19 cellular contexts compared by ENCODE assay signal in the genomic region with DNA sequence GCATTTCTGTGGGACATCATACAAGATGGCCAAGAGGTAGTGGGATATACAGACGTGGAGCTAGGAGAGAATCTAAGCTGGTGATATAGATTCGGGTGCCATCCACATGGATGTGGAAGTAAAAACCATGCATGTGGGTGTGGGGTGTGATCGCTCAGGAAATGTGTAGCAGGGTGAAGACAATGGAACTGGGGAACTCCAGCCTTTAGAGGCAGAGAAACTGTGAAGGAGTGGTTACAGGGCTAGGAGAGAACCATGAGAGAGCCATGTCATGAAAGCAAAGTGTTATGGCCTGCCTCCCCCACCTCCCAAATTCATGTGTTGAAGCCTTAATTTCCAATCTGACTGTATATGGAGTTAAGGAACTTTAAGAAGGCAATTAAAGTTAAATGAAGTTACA. TPM values are rescaled to one million over a fixed set of nuclear protein-coding genes. Genes with fewer than 3 reads are reported as not detected.
"Had no signal": no experiment of that assay in that cellular context is flagged by ENCODE, and none has a peak within 500 bp of the region (broad histone marks: within the 10 kb centered on the region; RNA-seq: fewer than 3 reads in every experiment).

No MANE protein-coding gene starts in this region.

- H3K27me3 Mint-ChIP-seq: central memory CD8-positive, alpha-beta T cell had no signal

- H3K27ac Mint-ChIP-seq: activated CD8-positive, alpha-beta memory T cell treated with anti-CD3 and anti-CD28 coated beads, Interleukin-2, amount 10 ng/mL, durations not matched to agents 7 days and 5 days had no signal

- ATAC-seq: activated CD8-positive, alpha-beta memory T cell treated with anti-CD3 and anti-CD28 coated beads, Interleukin-2, amount 10 ng/mL, durations not matched to agents 7 days and 5 days; gastrocnemius medialis; left lobe of liver; SK-N-SH treated with all-trans-retinoic acid at 6 μM for 48 hours had no signal

- DNase-seq: activated CD4-positive, CD25-positive, alpha-beta regulatory T cell; activated CD8-positive, alpha-beta memory T cell treated with anti-CD3 and anti-CD28 coated beads, Interleukin-2, amount 10 ng/mL, durations not matched to agents 7 days and 5 days; activated gamma-delta T cell treated with Interleukin-2 at 50 U/mL for 16 hours; aorta; effector CD4-positive, alpha-beta T cell; gastrocnemius medialis; head of caudate nucleus; nephron progenitor cell; nucleus accumbens; posterior cingulate gyrus; SHP77 treated with DMSO at 0.1 percent for 48 hours; sigmoid colon; spleen; stimulated activated naive CD4-positive, alpha-beta T cell treated with Interleukin-2 at 50 U/mL for 16 hours; transverse colon had no signal

- H3K4me3 Mint-ChIP-seq: activated CD8-positive, alpha-beta memory T cell treated with anti-CD3 and anti-CD28 coated beads, Interleukin-2, amount 10 ng/mL, durations not matched to agents 7 days and 5 days; central memory CD8-positive, alpha-beta T cell; nephron progenitor cell had no signal

- H3K9me3 Mint-ChIP-seq: central memory CD8-positive, alpha-beta T cell had no signal

RNA-seq across cellular contexts. Expression of a gene that starts 42.9 kb away (rescaled TPM):
- total RNA-seq: gastrocnemius medialis, renal cortical epithelial cell had no signal
